9 cellular contexts compared by ENCODE assay signal in genomic region chr16:30458561-30459394, GRCh38. TPM values are rescaled to one million over a fixed set of nuclear protein-coding genes. Genes with fewer than 3 reads are reported as not detected.
DNase-seq lines count a peak whose midpoint lies in the region; ATAC-seq and TF ChIP-seq lines count a peak whose summit lies in the region.
"Had no signal": no experiment of that assay in that cellular context is flagged by ENCODE, and none has a peak within 500 bp of the region (broad histone marks: within the 10 kb centered on the region; RNA-seq: fewer than 3 reads in every experiment).

No MANE protein-coding gene starts in this region.

- H3K4me1 ChIP-seq in SK-N-SH (ENCODE audit: control insufficient read depth in 1 of 2, insufficient read depth in 2 of 2, low read depth in 1 of 2, low read length in 1 of 2), result no peaks in the 10 kb centered on the region
- H3K4me1 ChIP-seq in prostate gland (replicated peaks), result no peaks in the 10 kb centered on the region

- 82% methylated on average over 17 of the region's 22 CpGs for WGBS in SK-N-SH (ENCODE audit: low lambda C conversion rate)
- 82% methylated on average over 22 of the region's 22 CpGs for whole genome bisulfite sequencing in prostate gland

- no peaks in the 10 kb centered on the region for H3K27me3 Mint-ChIP-seq in activated naive CD8-positive, alpha-beta T cell treated with anti-CD3 and anti-CD28 coated beads, Interleukin-2, amount 50 U/mL, for 24 hours

- H3K36me3 ChIP-seq in SK-N-SH (replicated peaks in 1 of 2; ENCODE audit: control insufficient read depth in 1 of 2, insufficient read depth in 2 of 2, low read length in 1 of 2) (no peaks in the 10 kb centered on the region), prostate gland (no peaks in the 10 kb centered on the region)

- peak; percentile 73 for TF ChIP-seq POLR2A in GM18951 (IDR thresholded peaks at IDR 0.05; ENCODE audit: extremely low read depth, insufficient read depth, insufficient read length)
- no peak for TF ChIP-seq POLR2A in prostate gland (IDR thresholded peaks at IDR 0.05)

- peak overlapping the region; percentile 94 for H3K27ac Mint-ChIP-seq in activated naive CD8-positive, alpha-beta T cell treated with anti-CD3 and anti-CD28 coated beads, Interleukin-2, amount 50 U/mL, for 24 hours

- H3F3A ChIP-seq in SK-N-SH (replicated peaks; ENCODE audit: insufficient read depth), result no peaks in the 10 kb centered on the region

- POLR2A ChIA-PET in SK-N-SH (lab: Yijun Ruan, JAX), result interaction anchor here (0.6 kb wide), 1 partner anchor 71 kb away, joined by 3 read pairs; no protein-coding TSS in a partner anchor

- H2AFZ ChIP-seq in SK-N-SH (ENCODE audit: low read depth), result no peak overlapping the region

- no peaks in the 10 kb centered on the region for H3K79me2 ChIP-seq in SK-N-SH (ENCODE audit: insufficient read depth)

- H3K4me3 Mint-ChIP-seq in activated naive CD8-positive, alpha-beta T cell treated with anti-CD3 and anti-CD28 coated beads, Interleukin-2, amount 50 U/mL, for 24 hours, result peak overlapping the region; percentile 56

- TF ChIP-seq CTCF in SK-N-SH (IDR thresholded peaks at IDR 0.05) (no peak), prostate gland (IDR thresholded peaks at IDR 0.05) (no peak)

- H3K36me3 Mint-ChIP-seq in activated naive CD8-positive, alpha-beta T cell treated with anti-CD3 and anti-CD28 coated beads, Interleukin-2, amount 50 U/mL, for 24 hours (ENCODE audit: low read depth), result peaks cover 1% of the 10 kb centered on the region

- H3K9ac ChIP-seq in SK-N-SH, result no peak overlapping the region

- peaks cover 69% of the 10 kb centered on the region for H3K4me1 Mint-ChIP-seq in activated naive CD8-positive, alpha-beta T cell treated with anti-CD3 and anti-CD28 coated beads, Interleukin-2, amount 50 U/mL, for 24 hours

- CTCF ChIA-PET in SK-N-SH (lab: Yijun Ruan, JAX), result interaction anchor here (1.7 kb wide), 1 partner anchor 9 kb away, joined by 6 read pairs; no protein-coding TSS in a partner anchor

- H3K4me3 ChIP-seq in SK-N-SH (ENCODE audit: low read depth in 2 of 2, low read length in 1 of 2) (no peak overlapping the region), prostate gland (no peak overlapping the region)

- H3K27ac ChIP-seq in SK-N-SH (ENCODE audit: low read depth in 2 of 2, low read length in 1 of 2), result no peak overlapping the region
- H3K27ac ChIP-seq in prostate gland, result no peak overlapping the region

- in situ Hi-C loops in GM18951 (cut with MboI; ENCODE audit: low sequenced_read_pairs, unreplicated experiment), result no loop called here
- in situ Hi-C loops in ACHN (cut with HindIII; ENCODE audit: low pct_ligation_motif_present, low pct_unique_long_range_greater_than_20kb, low sequenced_read_pairs), result no loop called here

- no peak overlapping the region for H3K4me2 ChIP-seq in SK-N-SH

- no peak for TF ChIP-seq EP300 in SK-N-SH (IDR thresholded peaks at IDR 0.05; ENCODE audit: borderline replicate concordance in 1 of 2, low read depth in 1 of 2, low read length in 1 of 2)

- no peaks in the 10 kb centered on the region for H4K20me1 ChIP-seq in SK-N-SH (ENCODE audit: insufficient read depth)

- peak; percentile 51 for DNase-seq in T-helper 22 cell (ENCODE audit: low read depth)
- DNase-seq in activated naive CD8-positive, alpha-beta T cell treated with anti-CD3 and anti-CD28 coated beads, Interleukin-2, amount 50 U/mL, for 24 hours, result peak; percentile 88
- DNase-seq in stimulated activated CD4-positive, alpha-beta T cell treated with anti-CD3 and anti-CD28 coated beads, Interleukin-4, amount 100 ng/mL, for 24 hours, result peak; percentile 92
- DNase-seq in SK-N-SH, result no peak
- no peak for DNase-seq in prostate gland (ENCODE audit: low spot score)
- DNase-seq in ACHN, result no peak

- TF ChIP-seq RAD21 in SK-N-SH (IDR thresholded peaks at IDR 0.05; ENCODE audit: low read length), result no peak

- H3K9me3 ChIP-seq in SK-N-SH, result no peaks in the 10 kb centered on the region
- H3K9me3 ChIP-seq in prostate gland, result no peaks in the 10 kb centered on the region

- intact Hi-C loops in prostate gland (cut with DNase I), result no loop called here

- H3K9me2 ChIP-seq in SK-N-SH, result no peaks in the 10 kb centered on the region

- no peaks in the 10 kb centered on the region for H3K9me3 Mint-ChIP-seq in activated naive CD8-positive, alpha-beta T cell treated with anti-CD3 and anti-CD28 coated beads, Interleukin-2, amount 50 U/mL, for 24 hours

- no peaks in the 10 kb centered on the region for H3K27me3 ChIP-seq in SK-N-SH (ENCODE audit: insufficient read depth)
- H3K27me3 ChIP-seq in prostate gland (replicated peaks; ENCODE audit: insufficient read depth), result no peaks in the 10 kb centered on the region

- peak; percentile 72 for ATAC-seq in HG03095 (IDR thresholded peaks at IDR 0.05; ENCODE audit: unreplicated experiment)
- ATAC-seq in activated naive CD8-positive, alpha-beta T cell treated with anti-CD3 and anti-CD28 coated beads, Interleukin-2, amount 50 U/mL, for 24 hours, result peak; percentile 98

TF ChIP-seq in SK-N-SH, 30 proteins besides CTCF, POLR2A, EP300 and RAD21 (continues in another document):
- no peak for TF ChIP-seq SMC3 (IDR thresholded peaks at IDR 0.05; ENCODE audit: low read depth, low read length)
- TF ChIP-seq REST (IDR thresholded peaks at IDR 0.05; ENCODE audit: low read depth, low read length), result no peak
- TF ChIP-seq PBX3 (IDR thresholded peaks at IDR 0.05), result no peak
- TF ChIP-seq GABPA (IDR thresholded peaks at IDR 0.05; ENCODE audit: low read depth), result no peak
- TF ChIP-seq MEF2A (IDR thresholded peaks at IDR 0.05; ENCODE audit: borderline replicate concordance, low read depth), result no peak
- no peak for TF ChIP-seq CHD2 (IDR thresholded peaks at IDR 0.05; ENCODE audit: low read length, partially characterized antibody)
- TF ChIP-seq RCOR1 (IDR thresholded peaks at IDR 0.05; ENCODE audit: low read length), result no peak
- no peak for TF ChIP-seq JUND (IDR thresholded peaks at IDR 0.05)
- no peak for TF ChIP-seq MXI1 (IDR thresholded peaks at IDR 0.05; ENCODE audit: low read depth, low read length)
- TF ChIP-seq NRF1 (IDR thresholded peaks at IDR 0.05; ENCODE audit: low read depth, low read length), result no peak
- no peak for TF ChIP-seq TAF1 (IDR thresholded peaks at IDR 0.05; ENCODE audit: borderline replicate concordance, low read depth, low read length)
- no peak for TF ChIP-seq USF2 (IDR thresholded peaks at IDR 0.05; ENCODE audit: borderline replicate concordance, low read depth, low read length)
- no peak for TF ChIP-seq TEAD4 (IDR thresholded peaks at IDR 0.05; ENCODE audit: borderline replicate concordance, insufficient read depth)

RNA-seq across cellular contexts. Expression of gene SEPHS2, which starts 13.1 kb away (rescaled TPM):
- 30.8 and 36.3 TPM in 2 replicates for polyA plus RNA-seq in SK-N-SH (2012; rRNA removed)
- polyA plus RNA-seq in SK-N-SH (2012; cell fraction: cytosol; rRNA removed), result 35.0 and 39.4 TPM in 2 replicates
- polyA plus RNA-seq in SK-N-SH (2012; cell fraction: nucleus; rRNA removed), result 10.7 and 14.3 TPM in 2 replicates
- 10 to 100 TPM; 33.7 to 58.9 TPM for total RNA-seq in prostate gland

RNA-seq across cellular contexts. Expression of gene ITGAL, which starts 13.8 kb away (rescaled TPM):
- polyA plus RNA-seq in SK-N-SH (2012; rRNA removed), result 0.12 and 0.28 TPM in 2 replicates
- 0.04 and 0.12 TPM in 2 replicates for polyA plus RNA-seq in SK-N-SH (2012; cell fraction: cytosol; rRNA removed)
- polyA plus RNA-seq in SK-N-SH (2012; cell fraction: nucleus; rRNA removed), result 0.06 and 0.13 TPM in 2 replicates
- total RNA-seq in prostate gland, result 10 to 100 TPM in 1 of 2 donors, 1 to 10 TPM in 1; 2.5 to 12.7 TPM
- polyA plus RNA-seq: keratinocyte had no signal

RNA-seq across cellular contexts. Expression of gene DCTPP1, which starts 28.9 kb away (rescaled TPM):
- 78.9 and 79.2 TPM in 2 replicates for polyA plus RNA-seq in SK-N-SH (2012; rRNA removed)
- 60.5 and 75.2 TPM in 2 replicates for polyA plus RNA-seq in SK-N-SH (2012; cell fraction: cytosol; rRNA removed)
- polyA plus RNA-seq in SK-N-SH (2012; cell fraction: nucleus; rRNA removed), result 28.6 and 40.1 TPM in 2 replicates
- total RNA-seq in prostate gland, result 10 to 100 TPM; 31.6 to 37.6 TPM

RNA-seq across cellular contexts. Expression of gene ZNF771, which starts 51.4 kb away (rescaled TPM):
- 20.4 and 21.7 TPM in 2 replicates for polyA plus RNA-seq in SK-N-SH (2012; rRNA removed)
- polyA plus RNA-seq in SK-N-SH (2012; cell fraction: cytosol; rRNA removed), result 13.5 and 14.9 TPM in 2 replicates
- 35.9 and 52.3 TPM in 2 replicates for polyA plus RNA-seq in SK-N-SH (2012; cell fraction: nucleus; rRNA removed)
- 10 to 100 TPM; 32.3 to 36.3 TPM for total RNA-seq in prostate gland

Comparison
In these comparisons a context has a peak if more than half of its experiments do, and no peak if none do; other contexts are left out.
1. DNase-seq: peak in T-helper 22 cell (single experiment), activated naive CD8-positive, alpha-beta T cell treated with anti-CD3 and anti-CD28 coated beads, Interleukin-2, amount 50 U/mL, for 24 hours (single experiment) and stimulated activated CD4-positive, alpha-beta T cell treated with anti-CD3 and anti-CD28 coated beads, Interleukin-4, amount 100 ng/mL, for 24 hours (single experiment); none in SK-N-SH (single experiment), prostate gland (single experiment) and ACHN (single experiment).